22 cellular contexts compared by ENCODE assay signal in genomic region chr4:142141201-142141600, GRCh38.
A peak's percentile ranks its signal among the peaks of the same experiment; 100 is the strongest.
DNase-seq lines count a peak whose midpoint lies in the region; ATAC-seq and TF ChIP-seq lines count a peak whose summit lies in the region.
"Had no signal": no experiment of that assay in that cellular context is flagged by ENCODE, and none has a peak within 500 bp of the region (broad histone marks: within the 10 kb centered on the region; RNA-seq: fewer than 3 reads in every experiment).

No MANE protein-coding gene starts in this region.

- H3K36me3 Mint-ChIP-seq in activated CD4-positive, alpha-beta memory T cell treated with anti-CD3 and anti-CD28 coated beads for 36 hours: peaks cover 49% of the 10 kb centered on the region
- peaks cover 50% of the 10 kb centered on the region for H3K36me3 Mint-ChIP-seq in activated CD4-positive, alpha-beta memory T cell treated with anti-CD3 and anti-CD28 coated beads, Interleukin-2, amount 10 ng/mL, durations not matched to agents 7 days and 5 days (ENCODE audit: low read depth)
- H3K36me3 Mint-ChIP-seq in CD4-positive, CD25-positive, alpha-beta regulatory T cell: peaks cover 40% of the 10 kb centered on the region
- H3K36me3 Mint-ChIP-seq in activated T-helper 17 cell treated with anti-CD3 and anti-CD28 coated beads, Interleukin-2, amount 50 U/mL, for 72 hours (ENCODE audit: low read depth): peaks cover 85% of the 10 kb centered on the region
- H3K36me3 Mint-ChIP-seq in mesothelial cell of epicardium: peaks cover 17% of the 10 kb centered on the region

- no peaks in the 10 kb centered on the region for H3K9me3 Mint-ChIP-seq in activated CD4-positive, alpha-beta memory T cell treated with anti-CD3 and anti-CD28 coated beads for 36 hours
- peaks cover 2% of the 10 kb centered on the region for H3K9me3 Mint-ChIP-seq in activated CD4-positive, alpha-beta memory T cell treated with anti-CD3 and anti-CD28 coated beads, Interleukin-2, amount 10 ng/mL, durations not matched to agents 7 days and 5 days
- no peaks in the 10 kb centered on the region for H3K9me3 Mint-ChIP-seq in CD4-positive, CD25-positive, alpha-beta regulatory T cell
- no peaks in the 10 kb centered on the region for H3K9me3 Mint-ChIP-seq in activated T-helper 17 cell treated with anti-CD3 and anti-CD28 coated beads, Interleukin-2, amount 50 U/mL, for 72 hours
- H3K9me3 Mint-ChIP-seq in mesothelial cell of epicardium: peaks cover 14% of the 10 kb centered on the region
- H3K9me3 Mint-ChIP-seq: H9 had no signal

- no peak for ATAC-seq in CD4-positive, CD25-positive, alpha-beta regulatory T cell (ENCODE audit: low read depth in 2 of 2)
- ATAC-seq in activated T-helper 17 cell treated with anti-CD3 and anti-CD28 coated beads, Interleukin-2, amount 50 U/mL, for 72 hours (replicated peaks): no peak
- ATAC-seq in Right ventricle myocardium inferior (no peak), GM21381 (IDR thresholded peaks at IDR 0.05; ENCODE audit: unreplicated experiment) (no peak)
- ATAC-seq: CD8-positive, alpha-beta T cell; GM12878; GM23338 had no signal

- intact Hi-C loops in activated CD4-positive, alpha-beta memory T cell treated with anti-CD3 and anti-CD28 coated beads for 36 hours (cut with micrococcal nuclease): no loop called here
- intact Hi-C loops in Right ventricle myocardium inferior (cut with DNase I): no loop called here

- H3K9me3 ChIP-seq in CD4-positive, CD25-positive, alpha-beta regulatory T cell (ENCODE audit: control insufficient read depth in 2 of 2, low read length in 2 of 2): no peaks in the 10 kb centered on the region
- H3K9me3 ChIP-seq: BLaER1, Caco-2 had no signal

- H3K4me1 ChIP-seq in CD4-positive, CD25-positive, alpha-beta regulatory T cell (ENCODE audit: control insufficient read depth, insufficient read depth, low read length, poor library complexity, severe bottlenecking): no peaks in the 10 kb centered on the region
- H3K4me1 ChIP-seq: BLaER1, Caco-2 had no signal

- DNase-seq in activated CD4-positive, alpha-beta memory T cell treated with anti-CD3 and anti-CD28 coated beads for 36 hours: no peak
- DNase-seq in activated CD4-positive, alpha-beta memory T cell treated with anti-CD3 and anti-CD28 coated beads, Interleukin-2, amount 10 ng/mL, durations not matched to agents 7 days and 5 days: no peak
- no peak for DNase-seq in CD4-positive, CD25-positive, alpha-beta regulatory T cell
- no peak for DNase-seq in mesothelial cell of epicardium (ENCODE audit: low spot score in 2 of 2, unreplicated experiment in 2 of 2)
- DNase-seq in Right ventricle myocardium inferior (ENCODE audit: missing footprints): no peak
- DNase-seq in SIG-M5 (lab: John Stamatoyannopoulos, UW): no peak
- DNase-seq: Caco-2; CD8-positive, alpha-beta T cell; GDM1; H9; MM.1S; NCI-H2029 treated with DMSO at 0.1 percent for 48 hours; NCI-H69; RPMI8226; SHP77 had no signal

- H3K4me3 Mint-ChIP-seq in activated CD4-positive, alpha-beta memory T cell treated with anti-CD3 and anti-CD28 coated beads for 36 hours: no peak overlapping the region
- H3K4me3 Mint-ChIP-seq in activated CD4-positive, alpha-beta memory T cell treated with anti-CD3 and anti-CD28 coated beads, Interleukin-2, amount 10 ng/mL, durations not matched to agents 7 days and 5 days: no peak overlapping the region
- peak overlapping the region in 1 of 4 donors; percentile 85 for H3K4me3 Mint-ChIP-seq in CD4-positive, CD25-positive, alpha-beta regulatory T cell
- H3K4me3 Mint-ChIP-seq in activated T-helper 17 cell treated with anti-CD3 and anti-CD28 coated beads, Interleukin-2, amount 50 U/mL, for 72 hours: no peak overlapping the region
- H3K4me3 Mint-ChIP-seq in mesothelial cell of epicardium: no peak overlapping the region
- H3K4me3 Mint-ChIP-seq: CD8-positive, alpha-beta T cell; GM23338; H9 had no signal

- H3K4me3 ChIP-seq in CD4-positive, CD25-positive, alpha-beta regulatory T cell (ENCODE audit: low read depth, low read length): no peak overlapping the region
- H3K4me3 ChIP-seq: BLaER1, GM12878, GM23338, SK-N-MC had no signal

- H3K4me1 Mint-ChIP-seq in activated CD4-positive, alpha-beta memory T cell treated with anti-CD3 and anti-CD28 coated beads for 36 hours (ENCODE audit: low read depth): peaks cover 35% of the 10 kb centered on the region
- peaks cover 13% of the 10 kb centered on the region for H3K4me1 Mint-ChIP-seq in activated CD4-positive, alpha-beta memory T cell treated with anti-CD3 and anti-CD28 coated beads, Interleukin-2, amount 10 ng/mL, durations not matched to agents 7 days and 5 days
- peaks cover 24 to 45% (median 32%) of the 10 kb centered on the region in 4 donors for H3K4me1 Mint-ChIP-seq in CD4-positive, CD25-positive, alpha-beta regulatory T cell
- H3K4me1 Mint-ChIP-seq in activated T-helper 17 cell treated with anti-CD3 and anti-CD28 coated beads, Interleukin-2, amount 50 U/mL, for 72 hours: peaks cover 23% of the 10 kb centered on the region
- H3K4me1 Mint-ChIP-seq in mesothelial cell of epicardium: peaks cover 32% of the 10 kb centered on the region
- H3K4me1 Mint-ChIP-seq: GM23338 had no signal

- POLR2A ChIA-PET in activated CD4-positive, alpha-beta memory T cell treated with anti-CD3 and anti-CD28 coated beads for 36 hours (lab: Charles Lee): no interaction called here
- POLR2A ChIA-PET in activated CD4-positive, alpha-beta memory T cell treated with anti-CD3 and anti-CD28 coated beads, Interleukin-2, amount 10 ng/mL, durations not matched to agents 7 days and 5 days (lab: Charles Lee): no interaction called here

- no peaks in the 10 kb centered on the region for H3K27me3 ChIP-seq in CD4-positive, CD25-positive, alpha-beta regulatory T cell (ENCODE audit: control insufficient read depth, insufficient read depth, low read length)
- H3K27me3 ChIP-seq: BLaER1 had no signal

- TF ChIP-seq CTCF in mesothelial cell of epicardium (IDR thresholded peaks at IDR 0.05; ENCODE audit: unreplicated experiment): no peak

- H3K36me3 ChIP-seq in CD4-positive, CD25-positive, alpha-beta regulatory T cell (ENCODE audit: control insufficient read depth, insufficient read depth, low read length): peaks cover 32% of the 10 kb centered on the region
- H3K36me3 ChIP-seq: BLaER1 had no signal

- CTCF ChIA-PET in activated CD4-positive, alpha-beta memory T cell treated with anti-CD3 and anti-CD28 coated beads for 36 hours (lab: Charles Lee): interaction anchor here (1.6 kb wide), 1 partner anchor 14 kb away, joined by 5 read pairs; no protein-coding TSS in a partner anchor
- CTCF ChIA-PET in activated CD4-positive, alpha-beta memory T cell treated with anti-CD3 and anti-CD28 coated beads, Interleukin-2, amount 10 ng/mL, durations not matched to agents 7 days and 5 days (lab: Charles Lee): no interaction called here

- H3K27ac ChIP-seq in CD4-positive, CD25-positive, alpha-beta regulatory T cell (ENCODE audit: insufficient read depth, low read length, poor library complexity, severe bottlenecking): peak overlapping the region; percentile 51
- H3K27ac ChIP-seq: BLaER1, KMS-11, SK-N-MC had no signal

- no peaks in the 10 kb centered on the region for H3K27me3 Mint-ChIP-seq in activated CD4-positive, alpha-beta memory T cell treated with anti-CD3 and anti-CD28 coated beads for 36 hours
- H3K27me3 Mint-ChIP-seq in activated CD4-positive, alpha-beta memory T cell treated with anti-CD3 and anti-CD28 coated beads, Interleukin-2, amount 10 ng/mL, durations not matched to agents 7 days and 5 days: no peaks in the 10 kb centered on the region
- no peaks in the 10 kb centered on the region for H3K27me3 Mint-ChIP-seq in CD4-positive, CD25-positive, alpha-beta regulatory T cell
- no peaks in the 10 kb centered on the region for H3K27me3 Mint-ChIP-seq in activated T-helper 17 cell treated with anti-CD3 and anti-CD28 coated beads, Interleukin-2, amount 50 U/mL, for 72 hours
- H3K27me3 Mint-ChIP-seq in mesothelial cell of epicardium (ENCODE audit: low read depth): no peaks in the 10 kb centered on the region

- H3K27ac Mint-ChIP-seq in activated CD4-positive, alpha-beta memory T cell treated with anti-CD3 and anti-CD28 coated beads for 36 hours: peak overlapping the region; percentile 21
- H3K27ac Mint-ChIP-seq in activated CD4-positive, alpha-beta memory T cell treated with anti-CD3 and anti-CD28 coated beads, Interleukin-2, amount 10 ng/mL, durations not matched to agents 7 days and 5 days: no peak overlapping the region
- H3K27ac Mint-ChIP-seq in CD4-positive, CD25-positive, alpha-beta regulatory T cell: peak overlapping the region in 1 of 3 donors; percentile 14
- H3K27ac Mint-ChIP-seq in activated T-helper 17 cell treated with anti-CD3 and anti-CD28 coated beads, Interleukin-2, amount 50 U/mL, for 72 hours: peak overlapping the region; percentile 60
- peak overlapping the region; percentile 57 for H3K27ac Mint-ChIP-seq in mesothelial cell of epicardium
- H3K27ac Mint-ChIP-seq: CD8-positive, alpha-beta T cell; GM23338; H9 had no signal
